Comparison of ENCODE assay signal across 9 cellular contexts in the genomic region with DNA sequence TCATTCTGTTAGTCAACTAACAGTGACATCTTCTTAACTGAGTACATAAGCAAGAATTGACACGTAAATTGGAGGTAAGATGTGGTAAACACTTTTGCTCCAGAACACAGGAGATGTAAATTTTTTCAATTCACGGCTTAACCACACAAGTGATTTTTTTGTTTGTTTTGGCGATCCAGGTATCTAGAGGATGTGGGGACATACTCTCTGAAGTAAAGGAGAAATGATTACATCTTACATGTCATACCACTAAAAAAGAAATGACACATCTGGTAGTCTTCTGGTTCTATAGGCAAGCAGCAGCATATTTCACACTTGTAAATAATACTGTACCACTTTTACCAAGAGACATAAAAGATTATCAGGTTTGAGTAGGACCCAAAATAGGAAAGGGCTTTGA.
"Had no signal": no experiment of that assay in that cellular context is flagged by ENCODE, and none has a peak within 500 bp of the region (broad histone marks: within the 10 kb centered on the region; RNA-seq: fewer than 3 reads in every experiment).

No MANE protein-coding gene starts in this region.

- H3K4me1 Mint-ChIP-seq: GM23338, H9 had no signal

- H3K27ac Mint-ChIP-seq: GM23338, H9 had no signal

- H3K4me3 Mint-ChIP-seq: GM23338, H9 had no signal

- H3K4me3 ChIP-seq: GM23338, K562 had no signal

- ATAC-seq: GM23338, K562 had no signal

- DNase-seq: H9, HCEC 1CT, IMR-90, KG1 had no signal

- H2AFZ ChIP-seq: GM23338 had no signal

- H3K9me3 Mint-ChIP-seq: GM23338, H9 had no signal

- H3K4me2 ChIP-seq: GM23338 had no signal

- FAIRE-seq: H1, H54, HTR-8/SVneo, K562 had no signal
